In the genomic region with DNA sequence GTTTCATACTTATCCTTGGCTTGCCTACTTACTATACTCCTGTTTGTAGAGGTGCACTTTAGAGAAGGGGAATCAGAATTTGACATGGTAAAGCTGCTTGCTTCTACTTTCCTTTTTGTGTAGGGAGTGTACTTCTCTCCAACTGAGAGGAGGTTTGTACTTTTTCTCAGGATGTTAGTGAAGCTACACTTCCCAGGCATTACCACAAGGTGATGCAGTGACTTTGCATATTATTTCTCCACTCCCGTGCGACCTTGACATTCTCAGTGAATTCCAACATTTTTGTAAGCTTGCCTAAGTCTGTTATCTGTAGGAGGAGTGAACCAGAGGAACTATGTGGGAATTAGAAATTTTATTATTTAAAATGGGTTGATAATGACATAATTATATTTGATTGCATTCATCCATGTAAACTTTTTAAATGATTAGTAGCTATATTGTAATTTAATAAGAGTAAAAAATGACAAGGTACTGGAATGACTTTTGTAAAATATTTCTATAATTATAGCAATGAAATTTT, we compare ENCODE assay signal across 1 cellular context.
TF ChIP-seq lines count a peak whose summit lies in the region.

No MANE protein-coding gene starts in this region.

TF ChIP-seq in SK-N-SH, 30 proteins besides CTCF, POLR2A, EP300 and RAD21 (continued from another document):
- TF ChIP-seq, protein P1, sequence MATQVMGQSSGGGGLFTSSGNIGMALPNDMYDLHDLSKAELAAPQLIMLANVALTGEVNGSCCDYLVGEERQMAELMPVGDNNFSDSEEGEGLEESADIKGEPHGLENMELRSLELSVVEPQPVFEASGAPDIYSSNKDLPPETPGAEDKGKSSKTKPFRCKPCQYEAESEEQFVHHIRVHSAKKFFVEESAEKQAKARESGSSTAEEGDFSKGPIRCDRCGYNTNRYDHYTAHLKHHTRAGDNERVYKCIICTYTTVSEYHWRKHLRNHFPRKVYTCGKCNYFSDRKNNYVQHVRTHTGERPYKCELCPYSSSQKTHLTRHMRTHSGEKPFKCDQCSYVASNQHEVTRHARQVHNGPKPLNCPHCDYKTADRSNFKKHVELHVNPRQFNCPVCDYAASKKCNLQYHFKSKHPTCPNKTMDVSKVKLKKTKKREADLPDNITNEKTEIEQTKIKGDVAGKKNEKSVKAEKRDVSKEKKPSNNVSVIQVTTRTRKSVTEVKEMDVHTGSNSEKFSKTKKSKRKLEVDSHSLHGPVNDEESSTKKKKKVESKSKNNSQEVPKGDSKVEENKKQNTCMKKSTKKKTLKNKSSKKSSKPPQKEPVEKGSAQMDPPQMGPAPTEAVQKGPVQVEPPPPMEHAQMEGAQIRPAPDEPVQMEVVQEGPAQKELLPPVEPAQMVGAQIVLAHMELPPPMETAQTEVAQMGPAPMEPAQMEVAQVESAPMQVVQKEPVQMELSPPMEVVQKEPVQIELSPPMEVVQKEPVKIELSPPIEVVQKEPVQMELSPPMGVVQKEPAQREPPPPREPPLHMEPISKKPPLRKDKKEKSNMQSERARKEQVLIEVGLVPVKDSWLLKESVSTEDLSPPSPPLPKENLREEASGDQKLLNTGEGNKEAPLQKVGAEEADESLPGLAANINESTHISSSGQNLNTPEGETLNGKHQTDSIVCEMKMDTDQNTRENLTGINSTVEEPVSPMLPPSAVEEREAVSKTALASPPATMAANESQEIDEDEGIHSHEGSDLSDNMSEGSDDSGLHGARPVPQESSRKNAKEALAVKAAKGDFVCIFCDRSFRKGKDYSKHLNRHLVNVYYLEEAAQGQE (IDR thresholded peaks at IDR 0.05; ENCODE audit: low read depth, low read length), result no peak
- TF ChIP-seq, protein P2, sequence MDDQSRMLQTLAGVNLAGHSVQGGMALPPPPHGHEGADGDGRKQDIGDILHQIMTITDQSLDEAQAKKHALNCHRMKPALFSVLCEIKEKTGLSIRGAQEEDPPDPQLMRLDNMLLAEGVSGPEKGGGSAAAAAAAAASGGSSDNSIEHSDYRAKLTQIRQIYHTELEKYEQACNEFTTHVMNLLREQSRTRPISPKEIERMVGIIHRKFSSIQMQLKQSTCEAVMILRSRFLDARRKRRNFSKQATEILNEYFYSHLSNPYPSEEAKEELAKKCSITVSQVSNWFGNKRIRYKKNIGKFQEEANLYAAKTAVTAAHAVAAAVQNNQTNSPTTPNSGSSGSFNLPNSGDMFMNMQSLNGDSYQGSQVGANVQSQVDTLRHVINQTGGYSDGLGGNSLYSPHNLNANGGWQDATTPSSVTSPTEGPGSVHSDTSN (IDR thresholded peaks at IDR 0.05), result no peak
- TF ChIP-seq SIN3A (IDR thresholded peaks at IDR 0.05; ENCODE audit: borderline replicate concordance, low read depth, low read length) (peak; percentile 54; the same call in 1 of the 2 replicates), RFX5 (IDR thresholded peaks at IDR 0.05; ENCODE audit: low read length) (no peak), SMC3 (IDR thresholded peaks at IDR 0.05; ENCODE audit: low read depth, low read length) (peak; percentile 90)
